19 cellular contexts compared by ENCODE assay signal in the genomic region with DNA sequence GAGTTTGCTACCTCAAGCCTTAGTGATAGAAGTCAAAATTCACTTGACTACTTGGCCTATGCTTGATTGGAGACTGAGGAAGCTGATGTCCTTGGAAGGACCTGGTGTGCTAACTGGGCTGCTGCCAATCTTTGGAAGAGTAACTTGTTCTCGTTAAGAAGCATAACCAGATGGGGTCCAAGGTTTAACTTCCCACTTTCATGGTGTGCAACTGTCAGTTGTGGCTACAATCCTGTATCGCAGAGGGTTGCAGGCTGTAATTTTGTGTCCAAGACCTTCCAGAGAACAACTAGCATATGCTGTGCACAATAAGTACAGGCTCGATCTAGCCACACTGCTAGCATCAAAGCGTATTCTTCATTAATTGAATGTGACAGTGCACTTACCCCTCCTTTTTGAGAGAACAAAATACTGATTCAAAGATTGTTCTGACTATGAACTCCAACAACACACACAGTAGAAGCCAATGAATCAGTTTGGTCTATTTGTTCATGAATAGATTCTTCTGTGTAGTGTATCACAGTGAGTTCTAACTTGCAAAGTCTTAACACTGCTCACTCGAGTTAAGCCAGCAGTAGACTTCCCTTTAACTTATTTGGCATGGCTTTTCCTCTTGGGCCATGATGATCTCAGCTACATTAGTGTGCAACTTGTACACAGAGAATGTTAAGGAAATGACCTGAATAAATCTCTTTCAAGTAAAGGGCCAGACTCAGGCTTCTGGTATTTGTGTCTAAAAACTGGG. TPM values are rescaled to one million over a fixed set of nuclear protein-coding genes. Genes with fewer than 3 reads are reported as not detected.
DNase-seq lines count a peak whose midpoint lies in the region; ATAC-seq and TF ChIP-seq lines count a peak whose summit lies in the region.
"Had no signal": no experiment of that assay in that cellular context is flagged by ENCODE, and none has a peak within 500 bp of the region (broad histone marks: within the 10 kb centered on the region; RNA-seq: fewer than 3 reads in every experiment).

No MANE protein-coding gene starts in this region.

- H3K36me3 Mint-ChIP-seq in HFFc6 (ENCODE audit: low read depth) = peaks cover 5% of the 10 kb centered on the region; the same call in 1 of the 2 replicates
- H3K36me3 Mint-ChIP-seq: CD8-positive, alpha-beta T cell; immature natural killer cell; stimulated activated naive B cell treated with anti-CD40 and anti-IgM and Interleukin-4, amounts not matched to agents 10 μg/mL and 1 μg/mL and 100 μg/mL, for 72 hours had no signal

- no peaks in the 10 kb centered on the region for H3K36me3 ChIP-seq in body of pancreas (replicated peaks in 1 of 2; ENCODE audit: insufficient read depth in 1 of 2, low read depth in 2 of 2)
- H3K36me3 ChIP-seq: gastrocnemius medialis, prostate gland had no signal

- POLR2A ChIA-PET in GM10248 (lab: Yijun Ruan, JAX) = no interaction called here

- 51 to 64% methylated on average over 5 of the region's 5 CpGs for WGBS in body of pancreas, 2 donors

- H3K4me3 Mint-ChIP-seq in HFFc6 = no peak overlapping the region
- H3K4me3 Mint-ChIP-seq: activated naive CD8-positive, alpha-beta T cell treated with anti-CD3 and anti-CD28 coated beads, Interleukin-2, amount 50 U/mL, for 24 hours; CD8-positive, alpha-beta T cell; immature natural killer cell; stimulated activated naive B cell treated with anti-CD40 and anti-IgM and Interleukin-4, amounts not matched to agents 10 μg/mL and 1 μg/mL and 100 μg/mL, for 72 hours had no signal

- peak; percentile 79 for DNase-seq in HFFc6
- DNase-seq in body of pancreas = no peak
- no peak for DNase-seq in left cardiac atrium
- DNase-seq in stromal cell of bone marrow (ENCODE audit: low read depth) = peak; percentile 81
- DNase-seq in GM10248 (ENCODE audit: extremely low spot score) = no peak
- DNase-seq in HuH-7.5 (ENCODE audit: low spot score) = no peak
- DNase-seq: activated naive CD8-positive, alpha-beta T cell treated with anti-CD3 and anti-CD28 coated beads, Interleukin-2, amount 50 U/mL, for 24 hours; activated T-cell treated with anti-CD3 and anti-CD28 coated beads, Interleukin-2, amount 50 U/mL, for 1 hour; CD8-positive, alpha-beta T cell; dorsolateral prefrontal cortex; gastrocnemius medialis; immature natural killer cell; NCI-H1694; NCI-H524 treated with DMSO at 0.1 percent for 48 hours; stimulated activated CD4-positive, alpha-beta T cell treated with anti-CD3 and anti-CD28 coated beads, Interleukin-4, amount 100 ng/mL, for 4 hours; stimulated activated naive B cell treated with anti-CD40 and anti-IgM and Interleukin-4, amounts not matched to agents 10 μg/mL and 1 μg/mL and 100 μg/mL, for 72 hours had no signal

- H3K4me3 ChIP-seq in body of pancreas = no peak overlapping the region
- H3K4me3 ChIP-seq: dorsolateral prefrontal cortex, gastrocnemius medialis, prostate gland had no signal

- H3K27me3 ChIP-seq in body of pancreas = no peaks in the 10 kb centered on the region
- H3K27me3 ChIP-seq: gastrocnemius medialis had no signal

- H3K9me3 Mint-ChIP-seq in HFFc6 = no peaks in the 10 kb centered on the region; the same call in 1 of the 2 replicates
- H3K9me3 Mint-ChIP-seq: activated naive CD8-positive, alpha-beta T cell treated with anti-CD3 and anti-CD28 coated beads, Interleukin-2, amount 50 U/mL, for 24 hours; CD8-positive, alpha-beta T cell; immature natural killer cell; stimulated activated naive B cell treated with anti-CD40 and anti-IgM and Interleukin-4, amounts not matched to agents 10 μg/mL and 1 μg/mL and 100 μg/mL, for 72 hours had no signal

- peaks cover 41% of the 10 kb centered on the region for H3K4me1 Mint-ChIP-seq in HFFc6 (ENCODE audit: low read depth)
- H3K4me1 Mint-ChIP-seq: activated naive CD8-positive, alpha-beta T cell treated with anti-CD3 and anti-CD28 coated beads, Interleukin-2, amount 50 U/mL, for 24 hours; immature natural killer cell; stimulated activated naive B cell treated with anti-CD40 and anti-IgM and Interleukin-4, amounts not matched to agents 10 μg/mL and 1 μg/mL and 100 μg/mL, for 72 hours had no signal

- no peaks in the 10 kb centered on the region; the same call in 1 of the 2 replicates for H3K27me3 Mint-ChIP-seq in HFFc6 (ENCODE audit: insufficient read depth)

- TF ChIP-seq CTCF in HFFc6 (IDR thresholded peaks at IDR 0.05) (no peak), body of pancreas (IDR thresholded peaks at IDR 0.05) (no peak), GM10248 (IDR thresholded peaks at IDR 0.05; ENCODE audit: control extremely low read depth, extremely low read depth, low read depth, missing control alignments) (no peak)

- no peak for TF ChIP-seq POLR2A in body of pancreas (IDR thresholded peaks at IDR 0.05)

- peak overlapping the region; percentile 36 for H3K27ac Mint-ChIP-seq in HFFc6
- H3K27ac Mint-ChIP-seq: activated naive CD8-positive, alpha-beta T cell treated with anti-CD3 and anti-CD28 coated beads, Interleukin-2, amount 50 U/mL, for 24 hours; CD8-positive, alpha-beta T cell; immature natural killer cell; stimulated activated naive B cell treated with anti-CD40 and anti-IgM and Interleukin-4, amounts not matched to agents 10 μg/mL and 1 μg/mL and 100 μg/mL, for 72 hours had no signal

- peak; percentile 35 for ATAC-seq in body of pancreas
- ATAC-seq in left cardiac atrium = peak; percentile 91
- ATAC-seq in HG03442 (IDR thresholded peaks at IDR 0.05; ENCODE audit: unreplicated experiment) = no peak
- ATAC-seq: activated naive CD8-positive, alpha-beta T cell treated with anti-CD3 and anti-CD28 coated beads, Interleukin-2, amount 50 U/mL, for 24 hours; CD8-positive, alpha-beta T cell; stimulated activated naive B cell treated with anti-CD40 and anti-IgM and Interleukin-4, amounts not matched to agents 10 μg/mL and 1 μg/mL and 100 μg/mL, for 72 hours had no signal

- intact Hi-C loops in body of pancreas (cut with DNase I) (no loop called here), left cardiac atrium (cut with DNase I) (no loop called here)

- H3K4me1 ChIP-seq in body of pancreas = no peaks in the 10 kb centered on the region
- H3K4me1 ChIP-seq: gastrocnemius medialis had no signal

- no peaks in the 10 kb centered on the region for H3K9me3 ChIP-seq in body of pancreas
- H3K9me3 ChIP-seq: gastrocnemius medialis, prostate gland had no signal

- H3K27ac ChIP-seq in body of pancreas = no peak overlapping the region
- H3K27ac ChIP-seq: dorsolateral prefrontal cortex, gastrocnemius medialis, KMS-11, prostate gland had no signal

- CTCF ChIA-PET in GM10248 (lab: Yijun Ruan, JAX) = interaction anchor here (0.6 to 1.9 kb wide), 3 partner anchors 8 to 1967 kb away, joined by 3 to 6 read pairs (median 3); no protein-coding TSS in a partner anchor

RNA-seq across cellular contexts. Expression of a gene that starts 15.8 kb away (rescaled TPM):
- 10 to 100 TPM; 17.2 to 25.7 (median 23.1) TPM for total RNA-seq in HFFc6 (2021; fragmentation: NEBNext Ultra II Directional; extraction: Animal tissue kit (Norgen Biotek cat#: 25700))
- total RNA-seq in body of pancreas = 10 to 100 TPM; 32.9 to 46.1 TPM
- 10 to 100 TPM; 25.9 to 27.1 TPM for total RNA-seq in left cardiac atrium

Comparison
In these comparisons a context has a peak if more than half of its experiments do, and no peak if none do; other contexts are left out.
1. DNase-seq: peak in HFFc6 (single experiment) and stromal cell of bone marrow (single experiment); none in body of pancreas (0 of 4), left cardiac atrium (single experiment), GM10248 (single experiment) and HuH-7.5 (single experiment).